Comparison of ENCODE assay signal across 8 cellular contexts in genomic region chr15:64387562-64388168, GRCh38. TPM values are rescaled to one million over a fixed set of nuclear protein-coding genes. Genes with fewer than 3 reads are reported as not detected.
DNase-seq lines count a peak whose midpoint lies in the region; ATAC-seq lines count a peak whose summit lies in the region.

TSS of gene TRIP4 (plus strand) at chr15:64387836. CDS start at chr15:64387864, 28 bp downstream.

- DNase-seq in DMS53 (lab: John Stamatoyannopoulos, UW) (peak; percentile 97), KBM-7 (peak; percentile 100), RKO (ENCODE audit: low spot score) (peak; percentile 98), activated T-helper 1 cell treated with Interleukin-2 at 50 U/mL for 16 hours (ENCODE audit: low read depth) (peak; percentile 95), fibroblast of gingiva (ENCODE audit: low read depth) (peak; percentile 98), naive B cell (peak; percentile 96)

- peaks cover 15 to 18% (median 17%) of the 10 kb centered on the region in 3 donors for H3K4me1 Mint-ChIP-seq in naive B cell
- H3K4me1 Mint-ChIP-seq in stimulated activated memory B cell treated with anti-CD40 and anti-IgM and Interleukin-4, amounts not matched to agents 10 μg/mL and 1 μg/mL and 100 μg/mL, for 72 hours = peaks cover 24% of the 10 kb centered on the region

- peak within 1 kb of the TSS; percentile 85 to 98 (median 95) for H3K27ac Mint-ChIP-seq in naive B cell
- H3K27ac Mint-ChIP-seq in stimulated activated memory B cell treated with anti-CD40 and anti-IgM and Interleukin-4, amounts not matched to agents 10 μg/mL and 1 μg/mL and 100 μg/mL, for 72 hours = peak within 1 kb of the TSS; percentile 89

- in situ Hi-C loops in KBM-7 (cut with MboI; ENCODE audit: low pct_unique_long_range_greater_than_20kb, low sequenced_read_pairs) = no loop called here

- H3K9me3 Mint-ChIP-seq in naive B cell = no peaks in the 10 kb centered on the region
- H3K9me3 Mint-ChIP-seq in stimulated activated memory B cell treated with anti-CD40 and anti-IgM and Interleukin-4, amounts not matched to agents 10 μg/mL and 1 μg/mL and 100 μg/mL, for 72 hours = no peaks in the 10 kb centered on the region

- H3K27me3 Mint-ChIP-seq in naive B cell = no peaks in the 10 kb centered on the region
- no peaks in the 10 kb centered on the region for H3K27me3 Mint-ChIP-seq in stimulated activated memory B cell treated with anti-CD40 and anti-IgM and Interleukin-4, amounts not matched to agents 10 μg/mL and 1 μg/mL and 100 μg/mL, for 72 hours

- ATAC-seq in GM21717 (IDR thresholded peaks at IDR 0.05; ENCODE audit: unreplicated experiment) (peak; percentile 93), naive B cell (ENCODE audit: low read depth in 2 of 2) (peak; percentile 98)
- ATAC-seq in stimulated activated memory B cell treated with anti-CD40 and anti-IgM and Interleukin-4, amounts not matched to agents 10 μg/mL and 1 μg/mL and 100 μg/mL, for 72 hours = peak; percentile 100

- H3K36me3 Mint-ChIP-seq in naive B cell = no peaks in the 10 kb centered on the region
- H3K36me3 Mint-ChIP-seq in stimulated activated memory B cell treated with anti-CD40 and anti-IgM and Interleukin-4, amounts not matched to agents 10 μg/mL and 1 μg/mL and 100 μg/mL, for 72 hours = peaks cover 14% of the 10 kb centered on the region

- peak within 1 kb of the TSS; percentile 92 to 100 (median 99) for H3K4me3 Mint-ChIP-seq in naive B cell
- H3K4me3 Mint-ChIP-seq in stimulated activated memory B cell treated with anti-CD40 and anti-IgM and Interleukin-4, amounts not matched to agents 10 μg/mL and 1 μg/mL and 100 μg/mL, for 72 hours = peak within 1 kb of the TSS; percentile 96

RNA-seq across cellular contexts. Expression of gene TRIP4, which starts in this region (rescaled TPM):
- polyA plus RNA-seq in naive B cell (ENCODE audit: low read depth in 6 of 6) = 10 to 100 TPM; 23.6 to 32.6 (median 27.2) TPM

Comparison
In these comparisons a context has a peak if more than half of its experiments do, and no peak if none do; other contexts are left out.
1. Peak in every context shown above with its lines: DNase-seq and ATAC-seq.